Comparison of ENCODE assay signal across 26 cellular contexts in the genomic region with DNA sequence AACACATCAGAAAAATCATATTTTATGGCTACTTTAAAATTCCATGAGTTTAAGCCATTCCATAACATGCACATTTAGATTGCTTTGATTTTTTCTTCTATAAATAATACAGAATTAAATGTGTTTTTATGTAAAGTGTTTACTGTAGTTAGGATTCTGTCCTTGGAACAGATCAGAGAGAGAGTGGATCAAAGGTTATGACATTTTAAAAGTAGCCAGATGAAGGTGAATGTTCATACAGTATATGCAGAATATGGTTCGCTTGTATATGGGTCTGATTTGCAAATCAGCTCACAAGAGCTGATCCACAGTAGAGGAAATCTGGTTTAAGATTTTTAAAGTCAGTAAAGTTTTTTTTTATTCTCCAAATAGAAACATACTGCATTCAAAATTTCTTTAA.
"Had no signal": no experiment of that assay in that cellular context is flagged by ENCODE, and none has a peak within 500 bp of the region (broad histone marks: within the 10 kb centered on the region; RNA-seq: fewer than 3 reads in every experiment).

No MANE protein-coding gene starts in this region.

- FAIRE-seq: endothelial cell of umbilical vein, islet of Langerhans had no signal

- H3K36me3 ChIP-seq: colonic mucosa, prostate gland, sigmoid colon, suprapubic skin, thyroid gland, uterus had no signal

- H3K27ac ChIP-seq: colonic mucosa, foreskin keratinocyte, parathyroid adenoma, prostate gland, sigmoid colon, suprapubic skin, thyroid gland, uterus had no signal

- H3K79me2 ChIP-seq: parathyroid adenoma had no signal

- H3K9me3 ChIP-seq: colonic mucosa, prostate gland, sigmoid colon, suprapubic skin, thyroid gland, uterus had no signal

- H3K9ac ChIP-seq: parathyroid adenoma had no signal

- DNase-seq: colonic mucosa; endodermal cell; erythroblast; foreskin keratinocyte; head of caudate nucleus; hypothalamus; kidney glomerular epithelial cell; mesenchymal stem cell; midbrain; naive B cell; nephron progenitor cell; retina; sigmoid colon; stimulated activated CD4-positive, alpha-beta T cell treated with anti-CD3 and anti-CD28 coated beads, Interleukin-4, amount 100 ng/mL, for 1 hour; stimulated activated CD8-positive, alpha-beta memory T cell treated with anti-CD3 and anti-CD28 coated beads, Interleukin-4, amount 100 ng/mL, for 48 hours; stimulated activated naive CD8-positive, alpha-beta T cell treated with anti-CD3 and anti-CD28 coated beads, Interleukin-15, Interleukin-2, amounts not matched to agents 100 U/mL and 50 U/mL, for 24 hours; thyroid gland; uterus had no signal

- H3K4me3 ChIP-seq: colonic mucosa, lung, prostate gland, sigmoid colon, suprapubic skin, thyroid gland, uterus had no signal

- H2AFZ ChIP-seq: parathyroid adenoma had no signal

- ATAC-seq: foreskin keratinocyte; left lobe of liver; stimulated activated effector memory CD8-positive, alpha-beta T cell treated with anti-CD3 and anti-CD28 coated beads, Interleukin-12 subunit alpha, Interleukin-12 subunit beta, amount 100 ng/mL, for 72 hours; stimulated activated naive CD8-positive, alpha-beta T cell treated with anti-CD3 and anti-CD28 coated beads, Interleukin-15, Interleukin-2, amounts not matched to agents 100 U/mL and 50 U/mL, for 24 hours had no signal

- H3K4me1 ChIP-seq: colonic mucosa, parathyroid adenoma, prostate gland, sigmoid colon, suprapubic skin, thyroid gland, uterus had no signal

- H3K27me3 ChIP-seq: colonic mucosa, foreskin keratinocyte, sigmoid colon, suprapubic skin, thyroid gland, uterus had no signal
